In genomic region chr14:60980811-60981625, GRCh38 we compare ENCODE assay signal across 1 cellular context.
TF ChIP-seq lines count a peak whose summit lies in the region.

Gene SLC38A6 (plus strand): TSS chr14:60981245. CDS start chr14:60981278, 33 bp downstream.
Gene TRMT5 (minus strand): TSS chr14:60981079. CDS start chr14:60980973, 106 bp downstream.

TF ChIP-seq in HepG2, 621 proteins besides CTCF, POLR2A, EP300 and RAD21 (continued from another document and continues in another):
- no peak for TF ChIP-seq ARID3A (IDR thresholded peaks at IDR 0.05; ENCODE audit: low read depth, low read length)
- no peak; the same call in 1 of the 2 replicates for TF ChIP-seq FOXO1 (CRISPR knock-in tag; IDR thresholded peaks at IDR 0.05)
- TF ChIP-seq ZBTB4 (CRISPR knock-in tag; IDR thresholded peaks at IDR 0.05; ENCODE audit: borderline replicate concordance) = no peak
- no peak for TF ChIP-seq ARNT (IDR thresholded peaks at IDR 0.05)
- TF ChIP-seq XRCC5 (optimal IDR thresholded peaks at IDR 0.05; ENCODE audit: low read length) = peak; percentile 70
- TF ChIP-seq, protein P1, sequence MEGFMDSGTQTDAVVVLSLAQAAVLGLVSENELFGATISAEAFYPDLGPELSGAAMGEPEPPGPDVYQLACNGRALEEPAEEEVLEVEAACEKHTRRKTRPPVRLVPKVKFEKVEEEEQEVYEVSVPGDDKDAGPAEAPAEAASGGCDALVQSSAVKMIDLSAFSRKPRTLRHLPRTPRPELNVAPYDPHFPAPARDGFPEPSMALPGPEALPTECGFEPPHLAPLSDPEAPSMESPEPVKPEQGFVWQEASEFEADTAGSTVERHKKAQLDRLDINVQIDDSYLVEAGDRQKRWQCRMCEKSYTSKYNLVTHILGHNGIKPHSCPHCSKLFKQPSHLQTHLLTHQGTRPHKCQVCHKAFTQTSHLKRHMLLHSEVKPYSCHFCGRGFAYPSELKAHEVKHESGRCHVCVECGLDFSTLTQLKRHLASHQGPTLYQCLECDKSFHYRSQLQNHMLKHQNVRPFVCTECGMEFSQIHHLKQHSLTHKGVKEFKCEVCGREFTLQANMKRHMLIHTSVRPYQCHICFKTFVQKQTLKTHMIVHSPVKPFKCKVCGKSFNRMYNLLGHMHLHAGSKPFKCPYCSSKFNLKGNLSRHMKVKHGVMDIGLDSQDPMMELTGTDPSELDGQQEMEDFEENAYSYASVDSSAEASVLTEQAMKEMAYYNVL (CRISPR knock-in tag; IDR thresholded peaks at IDR 0.05; ENCODE audit: borderline replicate concordance) = peak; percentile 14; the same call in 1 of the 2 replicates
- TF ChIP-seq ZNF761 (CRISPR knock-in tag; conservative IDR thresholded peaks at IDR 0.05) = peak; percentile 54; the same call in 1 of the 2 replicates
- TF ChIP-seq ZNF337 (CRISPR knock-in tag; IDR thresholded peaks at IDR 0.05; ENCODE audit: borderline replicate concordance, low read depth) = no peak
- peak; percentile 70 for TF ChIP-seq GFI1 (CRISPR knock-in tag; IDR thresholded peaks at IDR 0.05; ENCODE audit: borderline replicate concordance)
- TF ChIP-seq, protein P2, sequence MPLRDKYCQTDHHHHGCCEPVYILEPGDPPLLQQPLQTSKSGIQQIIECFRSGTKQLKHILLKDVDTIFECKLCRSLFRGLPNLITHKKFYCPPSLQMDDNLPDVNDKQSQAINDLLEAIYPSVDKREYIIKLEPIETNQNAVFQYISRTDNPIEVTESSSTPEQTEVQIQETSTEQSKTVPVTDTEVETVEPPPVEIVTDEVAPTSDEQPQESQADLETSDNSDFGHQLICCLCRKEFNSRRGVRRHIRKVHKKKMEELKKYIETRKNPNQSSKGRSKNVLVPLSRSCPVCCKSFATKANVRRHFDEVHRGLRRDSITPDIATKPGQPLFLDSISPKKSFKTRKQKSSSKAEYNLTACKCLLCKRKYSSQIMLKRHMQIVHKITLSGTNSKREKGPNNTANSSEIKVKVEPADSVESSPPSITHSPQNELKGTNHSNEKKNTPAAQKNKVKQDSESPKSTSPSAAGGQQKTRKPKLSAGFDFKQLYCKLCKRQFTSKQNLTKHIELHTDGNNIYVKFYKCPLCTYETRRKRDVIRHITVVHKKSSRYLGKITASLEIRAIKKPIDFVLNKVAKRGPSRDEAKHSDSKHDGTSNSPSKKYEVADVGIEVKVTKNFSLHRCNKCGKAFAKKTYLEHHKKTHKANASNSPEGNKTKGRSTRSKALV (CRISPR knock-in tag; IDR thresholded peaks at IDR 0.05) = no peak
- no peak for TF ChIP-seq ZNF496 (CRISPR knock-in tag; IDR thresholded peaks at IDR 0.05; ENCODE audit: insufficient replicate concordance)
- TF ChIP-seq, protein P3, sequence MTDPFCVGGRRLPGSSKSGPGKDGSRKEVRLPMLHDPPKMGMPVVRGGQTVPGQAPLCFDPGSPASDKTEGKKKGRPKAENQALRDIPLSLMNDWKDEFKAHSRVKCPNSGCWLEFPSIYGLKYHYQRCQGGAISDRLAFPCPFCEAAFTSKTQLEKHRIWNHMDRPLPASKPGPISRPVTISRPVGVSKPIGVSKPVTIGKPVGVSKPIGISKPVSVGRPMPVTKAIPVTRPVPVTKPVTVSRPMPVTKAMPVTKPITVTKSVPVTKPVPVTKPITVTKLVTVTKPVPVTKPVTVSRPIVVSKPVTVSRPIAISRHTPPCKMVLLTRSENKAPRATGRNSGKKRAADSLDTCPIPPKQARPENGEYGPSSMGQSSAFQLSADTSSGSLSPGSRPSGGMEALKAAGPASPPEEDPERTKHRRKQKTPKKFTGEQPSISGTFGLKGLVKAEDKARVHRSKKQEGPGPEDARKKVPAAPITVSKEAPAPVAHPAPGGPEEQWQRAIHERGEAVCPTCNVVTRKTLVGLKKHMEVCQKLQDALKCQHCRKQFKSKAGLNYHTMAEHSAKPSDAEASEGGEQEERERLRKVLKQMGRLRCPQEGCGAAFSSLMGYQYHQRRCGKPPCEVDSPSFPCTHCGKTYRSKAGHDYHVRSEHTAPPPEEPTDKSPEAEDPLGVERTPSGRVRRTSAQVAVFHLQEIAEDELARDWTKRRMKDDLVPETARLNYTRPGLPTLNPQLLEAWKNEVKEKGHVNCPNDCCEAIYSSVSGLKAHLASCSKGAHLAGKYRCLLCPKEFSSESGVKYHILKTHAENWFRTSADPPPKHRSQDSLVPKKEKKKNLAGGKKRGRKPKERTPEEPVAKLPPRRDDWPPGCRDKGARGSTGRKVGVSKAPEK (CRISPR knock-in tag; IDR thresholded peaks at IDR 0.05; ENCODE audit: borderline replicate concordance) = no peak
- TF ChIP-seq, protein P4, sequence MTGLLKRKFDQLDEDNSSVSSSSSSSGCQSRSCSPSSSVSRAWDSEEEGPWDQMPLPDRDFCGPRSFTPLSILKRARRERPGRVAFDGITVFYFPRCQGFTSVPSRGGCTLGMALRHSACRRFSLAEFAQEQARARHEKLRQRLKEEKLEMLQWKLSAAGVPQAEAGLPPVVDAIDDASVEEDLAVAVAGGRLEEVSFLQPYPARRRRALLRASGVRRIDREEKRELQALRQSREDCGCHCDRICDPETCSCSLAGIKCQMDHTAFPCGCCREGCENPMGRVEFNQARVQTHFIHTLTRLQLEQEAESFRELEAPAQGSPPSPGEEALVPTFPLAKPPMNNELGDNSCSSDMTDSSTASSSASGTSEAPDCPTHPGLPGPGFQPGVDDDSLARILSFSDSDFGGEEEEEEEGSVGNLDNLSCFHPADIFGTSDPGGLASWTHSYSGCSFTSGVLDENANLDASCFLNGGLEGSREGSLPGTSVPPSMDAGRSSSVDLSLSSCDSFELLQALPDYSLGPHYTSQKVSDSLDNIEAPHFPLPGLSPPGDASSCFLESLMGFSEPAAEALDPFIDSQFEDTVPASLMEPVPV (CRISPR knock-in tag; IDR thresholded peaks at IDR 0.05) = peak; percentile 20; the same call in 1 of the 2 replicates
- no peak for TF ChIP-seq SMAD9 (CRISPR knock-in tag; IDR thresholded peaks at IDR 0.05)
- 0 out of 2 replicates have a peak, but pooled peaks have one; percentile 74 for TF ChIP-seq GZF1 (CRISPR knock-in tag; IDR thresholded peaks at IDR 0.05)
- TF ChIP-seq TRAFD1 (CRISPR knock-in tag; IDR thresholded peaks at IDR 0.05; ENCODE audit: borderline replicate concordance) = 0 out of 2 replicates have a peak, but pooled peaks have one; percentile 64
- TF ChIP-seq, protein P5, sequence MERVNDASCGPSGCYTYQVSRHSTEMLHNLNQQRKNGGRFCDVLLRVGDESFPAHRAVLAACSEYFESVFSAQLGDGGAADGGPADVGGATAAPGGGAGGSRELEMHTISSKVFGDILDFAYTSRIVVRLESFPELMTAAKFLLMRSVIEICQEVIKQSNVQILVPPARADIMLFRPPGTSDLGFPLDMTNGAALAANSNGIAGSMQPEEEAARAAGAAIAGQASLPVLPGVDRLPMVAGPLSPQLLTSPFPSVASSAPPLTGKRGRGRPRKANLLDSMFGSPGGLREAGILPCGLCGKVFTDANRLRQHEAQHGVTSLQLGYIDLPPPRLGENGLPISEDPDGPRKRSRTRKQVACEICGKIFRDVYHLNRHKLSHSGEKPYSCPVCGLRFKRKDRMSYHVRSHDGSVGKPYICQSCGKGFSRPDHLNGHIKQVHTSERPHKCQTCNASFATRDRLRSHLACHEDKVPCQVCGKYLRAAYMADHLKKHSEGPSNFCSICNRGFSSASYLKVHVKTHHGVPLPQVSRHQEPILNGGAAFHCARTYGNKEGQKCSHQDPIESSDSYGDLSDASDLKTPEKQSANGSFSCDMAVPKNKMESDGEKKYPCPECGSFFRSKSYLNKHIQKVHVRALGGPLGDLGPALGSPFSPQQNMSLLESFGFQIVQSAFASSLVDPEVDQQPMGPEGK (CRISPR knock-in tag; IDR thresholded peaks at IDR 0.05) = peak; percentile 26; the same call in 1 of the 2 replicates
- no peak for TF ChIP-seq RFXAP (CRISPR knock-in tag; IDR thresholded peaks at IDR 0.05; ENCODE audit: borderline replicate concordance)
- TF ChIP-seq ZFP37 (CRISPR knock-in tag; IDR thresholded peaks at IDR 0.05; ENCODE audit: borderline replicate concordance) = no peak; the same call in 1 of the 2 replicates
- TF ChIP-seq CBX5 (CRISPR knock-in tag; IDR thresholded peaks at IDR 0.05; ENCODE audit: borderline replicate concordance) = no peak; the same call in 1 of the 2 replicates
- TF ChIP-seq ZSCAN29 (CRISPR knock-in tag; conservative IDR thresholded peaks at IDR 0.05) = 0 out of 2 replicates have a peak, but pooled peaks have one; percentile 48
- TF ChIP-seq ZNF670 (CRISPR knock-in tag; IDR thresholded peaks at IDR 0.05; ENCODE audit: borderline replicate concordance) = no peak
- TF ChIP-seq, protein P6, sequence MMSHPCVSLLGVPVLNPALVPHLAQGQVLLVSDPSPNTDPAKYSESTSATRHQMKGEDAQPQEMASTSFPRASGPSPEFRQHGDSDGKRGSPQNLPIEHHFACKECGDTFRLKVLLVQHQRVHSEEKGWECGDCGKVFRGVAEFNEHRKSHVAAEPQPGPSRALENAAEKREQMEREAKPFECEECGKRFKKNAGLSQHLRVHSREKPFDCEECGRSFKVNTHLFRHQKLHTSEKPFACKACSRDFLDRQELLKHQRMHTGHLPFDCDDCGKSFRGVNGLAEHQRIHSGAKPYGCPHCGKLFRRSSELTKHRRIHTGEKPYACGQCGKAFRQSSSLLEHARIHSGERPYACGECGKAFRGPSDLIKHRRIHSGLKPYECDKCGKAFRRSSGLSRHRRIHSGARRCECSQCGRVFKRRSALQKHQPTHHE (CRISPR knock-in tag; IDR thresholded peaks at IDR 0.05; ENCODE audit: borderline replicate concordance) = 0 out of 2 replicates have a peak, but pooled peaks have one; percentile 65
- no peak for TF ChIP-seq RFXANK (CRISPR knock-in tag; IDR thresholded peaks at IDR 0.05)
- TF ChIP-seq, protein P7, sequence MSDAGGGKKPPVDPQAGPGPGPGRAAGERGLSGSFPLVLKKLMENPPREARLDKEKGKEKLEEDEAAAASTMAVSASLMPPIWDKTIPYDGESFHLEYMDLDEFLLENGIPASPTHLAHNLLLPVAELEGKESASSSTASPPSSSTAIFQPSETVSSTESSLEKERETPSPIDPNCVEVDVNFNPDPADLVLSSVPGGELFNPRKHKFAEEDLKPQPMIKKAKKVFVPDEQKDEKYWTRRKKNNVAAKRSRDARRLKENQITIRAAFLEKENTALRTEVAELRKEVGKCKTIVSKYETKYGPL (CRISPR knock-in tag; IDR thresholded peaks at IDR 0.05) = no peak
- TF ChIP-seq CBX1 (IDR thresholded peaks at IDR 0.05; ENCODE audit: low read depth) = peak; percentile 55
- TF ChIP-seq TBX2 (CRISPR knock-in tag; IDR thresholded peaks at IDR 0.05; ENCODE audit: borderline replicate concordance) = peak; percentile 77; the same call in 1 of the 2 replicates
- TF ChIP-seq CCDC6 (CRISPR knock-in tag; IDR thresholded peaks at IDR 0.05) = peak; percentile 54; the same call in 1 of the 2 replicates
